ENCODE assay signal across 8 cellular contexts in genomic region chr19:47512183-47512947, GRCh38. TPM values are rescaled to one million over a fixed set of nuclear protein-coding genes. Genes with fewer than 3 reads are reported as not detected.
A peak's percentile ranks its signal among the peaks of the same experiment; 100 is the strongest.
DNase-seq lines count a peak whose midpoint lies in the region; ATAC-seq and TF ChIP-seq lines count a peak whose summit lies in the region.

No MANE protein-coding gene starts in this region.

- H3K9me3 Mint-ChIP-seq in activated CD4-positive, alpha-beta T cell treated with anti-CD3 and anti-CD28 coated beads, Interleukin-2, amount 10 ng/mL, durations not matched to agents 7 days and 5 days = no peaks in the 10 kb centered on the region
- H3K9me3 Mint-ChIP-seq in activated CD8-positive, alpha-beta T cell treated with anti-CD3 and anti-CD28 coated beads for 36 hours = no peaks in the 10 kb centered on the region

- H3K36me3 ChIP-seq in thymus (ENCODE audit: control insufficient read depth, insufficient read depth) = peaks cover 23% of the 10 kb centered on the region

- intact Hi-C loops in activated CD8-positive, alpha-beta T cell treated with anti-CD3 and anti-CD28 coated beads for 36 hours (cut with micrococcal nuclease) = loop anchor here (10.0 kb wide), 1 partner anchor 78 kb away; no protein-coding TSS in a partner anchor

- H3K4me3 ChIP-seq in thymus (ENCODE audit: low read length) = no peak overlapping the region

- peak; percentile 40 for DNase-seq in activated CD4-positive, alpha-beta T cell treated with anti-CD3 and anti-CD28 coated beads, Interleukin-2, amount 10 ng/mL, durations not matched to agents 7 days and 5 days
- DNase-seq in activated CD4-positive, alpha-beta T cell treated with anti-CD3 and anti-CD28 coated beads, Interleukin-2, amount 50 U/mL, for 1 hour = no peak
- DNase-seq in activated CD8-positive, alpha-beta T cell treated with anti-CD3 and anti-CD28 coated beads for 36 hours = no peak
- DNase-seq in kidney glomerular epithelial cell (lab: John Stamatoyannopoulos, UW) = peak; percentile 49
- no peak for DNase-seq in NCI-H2196 treated with DMSO at 0.1 percent for 48 hours (lab: John Stamatoyannopoulos, UW; ENCODE audit: unreplicated experiment)
- DNase-seq in NCI-H1048 (lab: John Stamatoyannopoulos, UW) = no peak

- TF ChIP-seq CTCF in activated CD8-positive, alpha-beta T cell treated with anti-CD3 and anti-CD28 coated beads for 36 hours (IDR thresholded peaks at IDR 0.05) = no peak

- peak overlapping the region; percentile 99 for H3K27ac Mint-ChIP-seq in activated CD4-positive, alpha-beta T cell treated with anti-CD3 and anti-CD28 coated beads, Interleukin-2, amount 10 ng/mL, durations not matched to agents 7 days and 5 days
- peak overlapping the region; percentile 68 for H3K27ac Mint-ChIP-seq in activated CD8-positive, alpha-beta T cell treated with anti-CD3 and anti-CD28 coated beads for 36 hours

- peaks cover 18% of the 10 kb centered on the region for H3K36me3 Mint-ChIP-seq in activated CD4-positive, alpha-beta T cell treated with anti-CD3 and anti-CD28 coated beads, Interleukin-2, amount 10 ng/mL, durations not matched to agents 7 days and 5 days (ENCODE audit: low read depth)
- peaks cover 3% of the 10 kb centered on the region for H3K36me3 Mint-ChIP-seq in activated CD8-positive, alpha-beta T cell treated with anti-CD3 and anti-CD28 coated beads for 36 hours (ENCODE audit: low read depth)

- POLR2A ChIA-PET in activated CD4-positive, alpha-beta T cell treated with anti-CD3 and anti-CD28 coated beads, Interleukin-2, amount 10 ng/mL, durations not matched to agents 7 days and 5 days (lab: Charles Lee) = no interaction called here
- POLR2A ChIA-PET in activated CD8-positive, alpha-beta T cell treated with anti-CD3 and anti-CD28 coated beads for 36 hours (lab: Charles Lee) = interaction anchor here (0.9 to 1.9 kb wide), 7 partner anchors 10 to 99 kb away, joined by 3 to 5 read pairs (median 4); no protein-coding TSS in a partner anchor

- no peaks in the 10 kb centered on the region for H3K27me3 ChIP-seq in thymus (ENCODE audit: control insufficient read depth, insufficient read depth)

- WGBS in thymus = 78% methylated on average over 11 of the region's 11 CpGs

- peaks cover 73% of the 10 kb centered on the region for H3K4me1 Mint-ChIP-seq in activated CD4-positive, alpha-beta T cell treated with anti-CD3 and anti-CD28 coated beads, Interleukin-2, amount 10 ng/mL, durations not matched to agents 7 days and 5 days
- H3K4me1 Mint-ChIP-seq in activated CD8-positive, alpha-beta T cell treated with anti-CD3 and anti-CD28 coated beads for 36 hours (ENCODE audit: low read depth) = peaks cover 66% of the 10 kb centered on the region

- ATAC-seq in activated CD8-positive, alpha-beta T cell treated with anti-CD3 and anti-CD28 coated beads for 36 hours = no peak
- ATAC-seq in HG03135 (IDR thresholded peaks at IDR 0.05; ENCODE audit: unreplicated experiment) = no peak

- CTCF ChIA-PET in activated CD4-positive, alpha-beta T cell treated with anti-CD3 and anti-CD28 coated beads, Interleukin-2, amount 10 ng/mL, durations not matched to agents 7 days and 5 days (lab: Charles Lee) = interaction anchor here (0.6 to 5.0 kb wide), 3 partner anchors 17 to 104 kb away, joined by 3 to 17 read pairs (median 3); partner anchors contain the start of gene KPTN
- CTCF ChIA-PET in activated CD8-positive, alpha-beta T cell treated with anti-CD3 and anti-CD28 coated beads for 36 hours (lab: Charles Lee) = interaction anchor here (1.1 to 5.4 kb wide), 2 partner anchors 27 to 76 kb away, joined by 3 to 37 read pairs; partner anchors contain the start of gene KPTN

- no peaks in the 10 kb centered on the region for H3K27me3 Mint-ChIP-seq in activated CD4-positive, alpha-beta T cell treated with anti-CD3 and anti-CD28 coated beads, Interleukin-2, amount 10 ng/mL, durations not matched to agents 7 days and 5 days
- H3K27me3 Mint-ChIP-seq in activated CD8-positive, alpha-beta T cell treated with anti-CD3 and anti-CD28 coated beads for 36 hours = no peaks in the 10 kb centered on the region

- H3K4me3 Mint-ChIP-seq in activated CD4-positive, alpha-beta T cell treated with anti-CD3 and anti-CD28 coated beads, Interleukin-2, amount 10 ng/mL, durations not matched to agents 7 days and 5 days = peak overlapping the region; percentile 90
- peak overlapping the region; percentile 98 for H3K4me3 Mint-ChIP-seq in activated CD8-positive, alpha-beta T cell treated with anti-CD3 and anti-CD28 coated beads for 36 hours

- no peaks in the 10 kb centered on the region for H3K9me3 ChIP-seq in thymus (ENCODE audit: control insufficient read depth)

- peak overlapping the region; percentile 46 for H3K27ac ChIP-seq in thymus (ENCODE audit: low read depth)

- peaks cover 37% of the 10 kb centered on the region for H3K4me1 ChIP-seq in thymus (ENCODE audit: control insufficient read depth, insufficient read depth, low read length)

RNA-seq across cellular contexts. Expression of gene NAPA, which starts 2.5 kb away (rescaled TPM):
- 100 to 1,000 TPM; 121 to 133 TPM for total RNA-seq in activated CD4-positive, alpha-beta T cell treated with anti-CD3 and anti-CD28 coated beads, Interleukin-2, amount 10 ng/mL, durations not matched to agents 7 days and 5 days
- total RNA-seq in activated CD8-positive, alpha-beta T cell treated with anti-CD3 and anti-CD28 coated beads for 36 hours = 10 to 100 TPM; 43.9 to 47.2 TPM
- polyA plus RNA-seq in thymus = 89.2 TPM

RNA-seq across cellular contexts. Expression of gene KPTN, which starts 28.3 kb away (rescaled TPM):
- total RNA-seq in activated CD4-positive, alpha-beta T cell treated with anti-CD3 and anti-CD28 coated beads, Interleukin-2, amount 10 ng/mL, durations not matched to agents 7 days and 5 days = 10 to 100 TPM; 12.5 to 14.1 TPM
- 10 to 100 TPM; 10.4 to 11.0 TPM for total RNA-seq in activated CD8-positive, alpha-beta T cell treated with anti-CD3 and anti-CD28 coated beads for 36 hours
- 32.2 TPM for polyA plus RNA-seq in thymus

RNA-seq across cellular contexts. Expression of gene SLC8A2, which starts 40.7 kb away (rescaled TPM):
- not detected for total RNA-seq in activated CD4-positive, alpha-beta T cell treated with anti-CD3 and anti-CD28 coated beads, Interleukin-2, amount 10 ng/mL, durations not matched to agents 7 days and 5 days
- total RNA-seq in activated CD8-positive, alpha-beta T cell treated with anti-CD3 and anti-CD28 coated beads for 36 hours = under 1 TPM; 0.18 to 0.43 TPM
- polyA plus RNA-seq in thymus = 0.16 TPM

Comparison
In these comparisons a context has a peak if more than half of its experiments do, and no peak if none do; other contexts are left out.
1. DNase-seq: peak in activated CD4-positive, alpha-beta T cell treated with anti-CD3 and anti-CD28 coated beads, Interleukin-2, amount 10 ng/mL, durations not matched to agents 7 days and 5 days (single experiment) and kidney glomerular epithelial cell (single experiment); none in activated CD4-positive, alpha-beta T cell treated with anti-CD3 and anti-CD28 coated beads, Interleukin-2, amount 50 U/mL, for 1 hour (single experiment), activated CD8-positive, alpha-beta T cell treated with anti-CD3 and anti-CD28 coated beads for 36 hours (single experiment), NCI-H2196 treated with DMSO at 0.1 percent for 48 hours (single experiment) and NCI-H1048 (single experiment).